In the genomic region with DNA sequence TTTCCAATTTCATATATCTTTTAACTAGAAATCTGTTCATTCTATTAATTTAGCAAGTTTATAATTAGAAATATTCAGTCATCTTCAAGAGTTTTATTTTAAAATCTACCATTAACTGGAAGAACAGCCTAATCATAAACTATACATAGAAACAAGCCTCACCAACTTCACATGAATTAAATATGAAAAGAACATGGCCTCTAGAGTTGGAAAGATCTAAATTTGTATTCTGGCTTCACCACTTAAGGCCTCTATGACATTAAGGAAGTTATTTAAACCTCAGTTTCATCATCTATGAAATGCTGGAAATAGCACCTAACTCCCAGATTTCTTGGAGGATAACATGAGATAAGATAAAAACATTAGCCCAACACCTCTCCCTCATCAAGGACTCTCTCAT, we compare ENCODE assay signal across 9 cellular contexts. TPM values are rescaled to one million over a fixed set of nuclear protein-coding genes. Genes with fewer than 3 reads are reported as not detected.
"Had no signal": no experiment of that assay in that cellular context is flagged by ENCODE, and none has a peak within 500 bp of the region (broad histone marks: within the 10 kb centered on the region; RNA-seq: fewer than 3 reads in every experiment).

No MANE protein-coding gene starts in this region.

- H3K27ac ChIP-seq: HL-60 had no signal

- DNase-seq: IMR-90, KBM-7, KG1 had no signal

- H3K4me3 ChIP-seq: K562 had no signal

- ATAC-seq: HepG2, K562 had no signal

RNA-seq across cellular contexts. Expression of a gene that starts 51.4 kb away (rescaled TPM):
- total RNA-seq: HepG2, HT-29, HT1080 had no signal
- polyA plus RNA-seq: IgD-negative memory B cell had no signal
